ENCODE assay signal across 13 cellular contexts in the genomic region with DNA sequence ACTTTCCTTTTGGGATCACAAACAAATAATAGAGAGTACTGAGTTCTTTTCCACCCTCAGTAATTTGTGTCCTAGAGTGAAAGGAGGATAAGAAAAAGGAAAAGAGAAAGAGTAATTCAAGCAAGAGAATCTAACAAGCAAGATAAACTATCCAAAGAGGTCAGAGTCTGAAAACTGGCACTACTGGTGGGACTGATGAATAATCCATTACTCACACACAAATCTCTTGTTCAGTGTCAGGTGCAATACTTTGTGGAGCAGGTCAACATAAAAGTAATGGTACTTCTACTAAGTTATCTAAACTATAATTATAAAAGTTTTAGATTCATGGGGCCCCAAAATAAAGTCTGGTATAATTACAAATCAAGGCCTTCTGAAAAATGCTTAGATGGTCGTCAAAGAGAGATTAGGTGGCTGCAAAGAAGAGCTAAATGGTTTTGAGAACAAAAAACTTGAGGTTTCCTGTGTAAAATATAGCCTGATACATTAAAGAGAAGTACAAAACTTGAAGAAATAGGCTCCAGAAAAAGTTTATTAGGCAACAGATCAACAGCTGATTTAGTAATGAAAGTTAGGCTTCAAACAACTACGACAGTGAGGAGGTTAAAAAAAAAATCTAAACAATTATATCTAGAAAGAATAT.
DNase-seq lines count a peak whose midpoint lies in the region; ATAC-seq and TF ChIP-seq lines count a peak whose summit lies in the region.
"Had no signal": no experiment of that assay in that cellular context is flagged by ENCODE, and none has a peak within 500 bp of the region (broad histone marks: within the 10 kb centered on the region; RNA-seq: fewer than 3 reads in every experiment).

No MANE protein-coding gene starts in this region.

- in situ Hi-C loops in Caki2 (cut with HindIII; ENCODE audit: low pct_unique_long_range_greater_than_20kb, low sequenced_read_pairs), result no loop called here
- in situ Hi-C loops in brain microvascular endothelial cell (cut with HindIII; ENCODE audit: low pct_ligation_motif_present, low sequenced_read_pairs), result no loop called here

- peak overlapping the region; percentile 29 for H3K4me2 ChIP-seq in Loucy (ENCODE audit: low read depth, low read length, poor library complexity, severe bottlenecking)

- intact Hi-C loops in left lung (cut with DNase I), result no loop called here

- H4K20me1 ChIP-seq in Loucy (ENCODE audit: insufficient read depth, low read length, poor library complexity, severe bottlenecking), result no peaks in the 10 kb centered on the region

- H3K9me3 ChIP-seq in Loucy (ENCODE audit: insufficient read depth, low read depth, low read length), result 0 out of 2 replicates have a peak, but pooled peaks cover under 1% of the 10 kb centered on the region
- H3K9me3 ChIP-seq in left lung, result no peaks in the 10 kb centered on the region
- no peaks in the 10 kb centered on the region for H3K9me3 ChIP-seq in effector memory CD4-positive, alpha-beta T cell (ENCODE audit: control insufficient read depth, low read length)

- no peak overlapping the region for H2AFZ ChIP-seq in Loucy (ENCODE audit: low read length)

- H3K36me3 ChIP-seq in Loucy (ENCODE audit: insufficient read depth, low read length), result no peaks in the 10 kb centered on the region
- H3K36me3 ChIP-seq in brain microvascular endothelial cell (replicated peaks), result no peaks in the 10 kb centered on the region
- H3K36me3 ChIP-seq in left lung, result no peaks in the 10 kb centered on the region
- H3K36me3 ChIP-seq in effector memory CD4-positive, alpha-beta T cell (ENCODE audit: control insufficient read depth, insufficient read depth, low read length), result no peaks in the 10 kb centered on the region

- H3K27me3 ChIP-seq in Loucy (ENCODE audit: insufficient read depth, low read length, poor library complexity, severe bottlenecking) (no peaks in the 10 kb centered on the region), brain microvascular endothelial cell (replicated peaks) (no peaks in the 10 kb centered on the region), left lung (no peaks in the 10 kb centered on the region)
- H3K27me3 ChIP-seq in effector memory CD4-positive, alpha-beta T cell (replicated peaks; ENCODE audit: control insufficient read depth, insufficient read depth, low read length, poor library complexity, severe bottlenecking), result no peaks in the 10 kb centered on the region

- peaks cover 3% of the 10 kb centered on the region; the same call in 1 of the 2 replicates for H3F3A ChIP-seq in Loucy (ENCODE audit: low read depth)

- no peaks in the 10 kb centered on the region for H3K9me2 ChIP-seq in Loucy (replicated peaks; ENCODE audit: low read depth, low read length)

- no peak overlapping the region for H3K27ac ChIP-seq in brain microvascular endothelial cell
- H3K27ac ChIP-seq in left lung, result no peak overlapping the region
- no peak overlapping the region for H3K27ac ChIP-seq in effector memory CD4-positive, alpha-beta T cell (ENCODE audit: insufficient read depth, low read length, poor library complexity, severe bottlenecking)
- H3K27ac ChIP-seq: left ventricle myocardium inferior had no signal

- peak; percentile 61 for ATAC-seq in left lung
- ATAC-seq in HG03280 (IDR thresholded peaks at IDR 0.05; ENCODE audit: unreplicated experiment), result no peak
- ATAC-seq in HG03432 (IDR thresholded peaks at IDR 0.05; ENCODE audit: unreplicated experiment), result no peak
- ATAC-seq: WTC11 had no signal

- TF ChIP-seq CTCF in Loucy (conservative IDR thresholded peaks at IDR 0.05; ENCODE audit: low read length) (no peak), brain microvascular endothelial cell (IDR thresholded peaks at IDR 0.05; ENCODE audit: low read depth, low read length, missing control alignments) (no peak), left lung (IDR thresholded peaks at IDR 0.05) (no peak)

- H3K4me3 ChIP-seq in Loucy (ENCODE audit: low read length, poor library complexity, severe bottlenecking), result peak overlapping the region; percentile 17
- no peak overlapping the region for H3K4me3 ChIP-seq in brain microvascular endothelial cell (ENCODE audit: low read depth, low read length)
- no peak overlapping the region for H3K4me3 ChIP-seq in left lung
- no peak overlapping the region for H3K4me3 ChIP-seq in effector memory CD4-positive, alpha-beta T cell (ENCODE audit: insufficient read depth, low read depth, low read length, poor library complexity, severe bottlenecking)
- H3K4me3 ChIP-seq: left ventricle myocardium inferior had no signal

- H3K79me2 ChIP-seq in Loucy (ENCODE audit: insufficient read depth, low read length), result peaks cover 25% of the 10 kb centered on the region

- H3K4me1 ChIP-seq in Loucy (ENCODE audit: insufficient read depth, low read length, poor library complexity, severe bottlenecking) (peaks cover 22% of the 10 kb centered on the region), left lung (peaks cover 0 to 22% of the 10 kb centered on the region in 2 donors)
- no peaks in the 10 kb centered on the region for H3K4me1 ChIP-seq in effector memory CD4-positive, alpha-beta T cell (ENCODE audit: control insufficient read depth, insufficient read depth, low read length, poor library complexity, severe bottlenecking)

- DNase-seq in Caki2 (ENCODE audit: low read depth) (peak; percentile 14), brain microvascular endothelial cell (peak; percentile 23), left lung (no peak), NCI-H128 (lab: John Stamatoyannopoulos, UW; ENCODE audit: unreplicated experiment) (no peak)
- no peak for DNase-seq in effector memory CD4-positive, alpha-beta T cell
- DNase-seq: cerebellar nuclear complex; left ventricle myocardium inferior; nucleus accumbens; stimulated activated CD4-positive, alpha-beta T cell treated with anti-CD3 and anti-CD28 coated beads, Interleukin-2, amount 100 ng/mL, for 48 hours had no signal

- H3K9ac ChIP-seq in Loucy (ENCODE audit: low read depth, low read length, poor library complexity, severe bottlenecking), result no peak overlapping the region

Comparison
In these comparisons a context has a peak if more than half of its experiments do, and no peak if none do; other contexts are left out.
1. DNase-seq: peak in Caki2 (single experiment) and brain microvascular endothelial cell (single experiment); none in left lung (0 of 2), NCI-H128 (single experiment) and effector memory CD4-positive, alpha-beta T cell (0 of 3).